Comparison of ENCODE assay signal across 2 cellular contexts in the genomic region with DNA sequence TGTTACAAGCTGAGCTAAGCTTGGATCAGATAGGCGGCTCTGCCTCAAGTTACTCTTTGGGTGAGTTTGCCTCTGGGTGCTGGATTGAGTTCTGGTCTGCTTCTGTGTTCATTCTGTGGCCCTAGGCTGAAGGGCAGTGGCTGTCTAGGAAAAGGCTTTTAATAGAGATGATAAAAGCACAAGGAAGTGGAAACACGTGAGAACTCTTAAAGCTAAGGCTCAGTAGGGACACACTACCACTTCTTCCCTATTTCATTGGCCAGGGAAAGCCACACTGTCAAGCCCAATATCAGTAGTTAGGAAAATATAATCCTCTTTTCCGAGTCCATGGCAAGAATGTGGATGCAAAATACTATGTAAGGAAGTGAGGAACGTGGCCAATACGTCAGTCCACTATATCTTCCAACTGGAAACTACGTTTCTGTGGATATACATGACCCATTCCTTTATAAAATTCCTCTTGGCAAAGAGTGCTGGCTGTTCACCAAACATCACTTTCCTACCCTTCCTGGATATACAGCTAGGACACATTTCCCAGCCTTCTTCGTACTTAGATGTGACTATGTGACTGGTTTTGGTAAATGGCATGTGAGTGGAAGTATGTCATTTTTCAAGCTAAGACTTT.
TF ChIP-seq lines count a peak whose summit lies in the region.

No MANE protein-coding gene starts in this region.

TF ChIP-seq in HepG2, 621 proteins besides CTCF, POLR2A, EP300 and RAD21:
- TF ChIP-seq YY1 (IDR thresholded peaks at IDR 0.05; ENCODE audit: insufficient read depth, insufficient replicate concordance, low read depth, low read length) = no peak
- no peak for TF ChIP-seq RFX3 (CRISPR knock-in tag; IDR thresholded peaks at IDR 0.05)
- TF ChIP-seq, protein P1, sequence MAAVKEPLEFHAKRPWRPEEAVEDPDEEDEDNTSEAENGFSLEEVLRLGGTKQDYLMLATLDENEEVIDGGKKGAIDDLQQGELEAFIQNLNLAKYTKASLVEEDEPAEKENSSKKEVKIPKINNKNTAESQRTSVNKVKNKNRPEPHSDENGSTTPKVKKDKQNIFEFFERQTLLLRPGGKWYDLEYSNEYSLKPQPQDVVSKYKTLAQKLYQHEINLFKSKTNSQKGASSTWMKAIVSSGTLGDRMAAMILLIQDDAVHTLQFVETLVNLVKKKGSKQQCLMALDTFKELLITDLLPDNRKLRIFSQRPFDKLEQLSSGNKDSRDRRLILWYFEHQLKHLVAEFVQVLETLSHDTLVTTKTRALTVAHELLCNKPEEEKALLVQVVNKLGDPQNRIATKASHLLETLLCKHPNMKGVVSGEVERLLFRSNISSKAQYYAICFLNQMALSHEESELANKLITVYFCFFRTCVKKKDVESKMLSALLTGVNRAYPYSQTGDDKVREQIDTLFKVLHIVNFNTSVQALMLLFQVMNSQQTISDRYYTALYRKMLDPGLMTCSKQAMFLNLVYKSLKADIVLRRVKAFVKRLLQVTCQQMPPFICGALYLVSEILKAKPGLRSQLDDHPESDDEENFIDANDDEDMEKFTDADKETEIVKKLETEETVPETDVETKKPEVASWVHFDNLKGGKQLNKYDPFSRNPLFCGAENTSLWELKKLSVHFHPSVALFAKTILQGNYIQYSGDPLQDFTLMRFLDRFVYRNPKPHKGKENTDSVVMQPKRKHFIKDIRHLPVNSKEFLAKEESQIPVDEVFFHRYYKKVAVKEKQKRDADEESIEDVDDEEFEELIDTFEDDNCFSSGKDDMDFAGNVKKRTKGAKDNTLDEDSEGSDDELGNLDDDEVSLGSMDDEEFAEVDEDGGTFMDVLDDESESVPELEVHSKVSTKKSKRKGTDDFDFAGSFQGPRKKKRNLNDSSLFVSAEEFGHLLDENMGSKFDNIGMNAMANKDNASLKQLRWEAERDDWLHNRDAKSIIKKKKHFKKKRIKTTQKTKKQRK (IDR thresholded peaks at IDR 0.05; ENCODE audit: low read length) = no peak
- TF ChIP-seq POLR2AphosphoS2 (IDR thresholded peaks at IDR 0.05; ENCODE audit: low read depth, low read length) = no peak
- TF ChIP-seq GLI4 (CRISPR knock-in tag; IDR thresholded peaks at IDR 0.05; ENCODE audit: borderline replicate concordance) = no peak
- TF ChIP-seq RAD51 (IDR thresholded peaks at IDR 0.05; ENCODE audit: borderline replicate concordance) = no peak
- no peak for TF ChIP-seq TOPORS (CRISPR knock-in tag; IDR thresholded peaks at IDR 0.05)
- TF ChIP-seq ZNF260 (CRISPR knock-in tag; IDR thresholded peaks at IDR 0.05; ENCODE audit: borderline replicate concordance, low read depth) = no peak
- TF ChIP-seq ZNF30 (CRISPR knock-in tag; IDR thresholded peaks at IDR 0.05) = no peak
- no peak for TF ChIP-seq ZNF292 (CRISPR knock-in tag; IDR thresholded peaks at IDR 0.05; ENCODE audit: borderline replicate concordance, low read depth)
- TF ChIP-seq RXRB (CRISPR knock-in tag; IDR thresholded peaks at IDR 0.05; ENCODE audit: borderline replicate concordance) = no peak
- no peak for TF ChIP-seq MTA3 (CRISPR knock-in tag; IDR thresholded peaks at IDR 0.05)
- TF ChIP-seq, protein P2, sequence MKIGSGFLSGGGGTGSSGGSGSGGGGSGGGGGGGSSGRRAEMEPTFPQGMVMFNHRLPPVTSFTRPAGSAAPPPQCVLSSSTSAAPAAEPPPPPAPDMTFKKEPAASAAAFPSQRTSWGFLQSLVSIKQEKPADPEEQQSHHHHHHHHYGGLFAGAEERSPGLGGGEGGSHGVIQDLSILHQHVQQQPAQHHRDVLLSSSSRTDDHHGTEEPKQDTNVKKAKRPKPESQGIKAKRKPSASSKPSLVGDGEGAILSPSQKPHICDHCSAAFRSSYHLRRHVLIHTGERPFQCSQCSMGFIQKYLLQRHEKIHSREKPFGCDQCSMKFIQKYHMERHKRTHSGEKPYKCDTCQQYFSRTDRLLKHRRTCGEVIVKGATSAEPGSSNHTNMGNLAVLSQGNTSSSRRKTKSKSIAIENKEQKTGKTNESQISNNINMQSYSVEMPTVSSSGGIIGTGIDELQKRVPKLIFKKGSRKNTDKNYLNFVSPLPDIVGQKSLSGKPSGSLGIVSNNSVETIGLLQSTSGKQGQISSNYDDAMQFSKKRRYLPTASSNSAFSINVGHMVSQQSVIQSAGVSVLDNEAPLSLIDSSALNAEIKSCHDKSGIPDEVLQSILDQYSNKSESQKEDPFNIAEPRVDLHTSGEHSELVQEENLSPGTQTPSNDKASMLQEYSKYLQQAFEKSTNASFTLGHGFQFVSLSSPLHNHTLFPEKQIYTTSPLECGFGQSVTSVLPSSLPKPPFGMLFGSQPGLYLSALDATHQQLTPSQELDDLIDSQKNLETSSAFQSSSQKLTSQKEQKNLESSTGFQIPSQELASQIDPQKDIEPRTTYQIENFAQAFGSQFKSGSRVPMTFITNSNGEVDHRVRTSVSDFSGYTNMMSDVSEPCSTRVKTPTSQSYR (CRISPR knock-in tag; IDR thresholded peaks at IDR 0.05; ENCODE audit: borderline replicate concordance) = no peak
- TF ChIP-seq, protein P3, sequence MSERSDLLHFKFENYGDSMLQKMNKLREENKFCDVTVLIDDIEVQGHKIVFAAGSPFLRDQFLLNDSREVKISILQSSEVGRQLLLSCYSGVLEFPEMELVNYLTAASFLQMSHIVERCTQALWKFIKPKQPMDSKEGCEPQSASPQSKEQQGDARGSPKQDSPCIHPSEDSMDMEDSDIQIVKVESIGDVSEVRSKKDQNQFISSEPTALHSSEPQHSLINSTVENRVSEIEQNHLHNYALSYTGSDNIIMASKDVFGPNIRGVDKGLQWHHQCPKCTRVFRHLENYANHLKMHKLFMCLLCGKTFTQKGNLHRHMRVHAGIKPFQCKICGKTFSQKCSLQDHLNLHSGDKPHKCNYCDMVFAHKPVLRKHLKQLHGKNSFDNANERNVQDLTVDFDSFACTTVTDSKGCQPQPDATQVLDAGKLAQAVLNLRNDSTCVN (CRISPR knock-in tag; IDR thresholded peaks at IDR 0.05; ENCODE audit: borderline replicate concordance) = no peak
- TF ChIP-seq, protein P4, sequence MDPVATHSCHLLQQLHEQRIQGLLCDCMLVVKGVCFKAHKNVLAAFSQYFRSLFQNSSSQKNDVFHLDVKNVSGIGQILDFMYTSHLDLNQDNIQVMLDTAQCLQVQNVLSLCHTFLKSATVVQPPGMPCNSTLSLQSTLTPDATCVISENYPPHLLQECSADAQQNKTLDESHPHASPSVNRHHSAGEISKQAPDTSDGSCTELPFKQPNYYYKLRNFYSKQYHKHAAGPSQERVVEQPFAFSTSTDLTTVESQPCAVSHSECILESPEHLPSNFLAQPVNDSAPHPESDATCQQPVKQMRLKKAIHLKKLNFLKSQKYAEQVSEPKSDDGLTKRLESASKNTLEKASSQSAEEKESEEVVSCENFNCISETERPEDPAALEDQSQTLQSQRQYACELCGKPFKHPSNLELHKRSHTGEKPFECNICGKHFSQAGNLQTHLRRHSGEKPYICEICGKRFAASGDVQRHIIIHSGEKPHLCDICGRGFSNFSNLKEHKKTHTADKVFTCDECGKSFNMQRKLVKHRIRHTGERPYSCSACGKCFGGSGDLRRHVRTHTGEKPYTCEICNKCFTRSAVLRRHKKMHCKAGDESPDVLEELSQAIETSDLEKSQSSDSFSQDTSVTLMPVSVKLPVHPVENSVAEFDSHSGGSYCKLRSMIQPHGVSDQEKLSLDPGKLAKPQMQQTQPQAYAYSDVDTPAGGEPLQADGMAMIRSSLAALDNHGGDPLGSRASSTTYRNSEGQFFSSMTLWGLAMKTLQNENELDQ (CRISPR knock-in tag; IDR thresholded peaks at IDR 0.05; ENCODE audit: borderline replicate concordance) = no peak
- TF ChIP-seq GABPA (IDR thresholded peaks at IDR 0.05; ENCODE audit: low read depth, low read length) = no peak
- no peak for TF ChIP-seq GABPA (CRISPR knock-in tag; IDR thresholded peaks at IDR 0.05; ENCODE audit: low read depth)
- no peak for TF ChIP-seq PLRG1 (conservative IDR thresholded peaks at IDR 0.05)

TF ChIP-seq in endothelial cell of umbilical vein, 7 proteins besides CTCF, POLR2A, EP300 and RAD21:
- TF ChIP-seq POLR2AphosphoS5 (IDR thresholded peaks at IDR 0.05; ENCODE audit: insufficient read depth, low read depth, low read length) = no peak
- no peak for TF ChIP-seq MYC (IDR thresholded peaks at IDR 0.05; ENCODE audit: low read depth, low read length)
- no peak for TF ChIP-seq FOS (IDR thresholded peaks at IDR 0.05; ENCODE audit: borderline replicate concordance, insufficient read depth, low read length)
